In the genomic region with DNA sequence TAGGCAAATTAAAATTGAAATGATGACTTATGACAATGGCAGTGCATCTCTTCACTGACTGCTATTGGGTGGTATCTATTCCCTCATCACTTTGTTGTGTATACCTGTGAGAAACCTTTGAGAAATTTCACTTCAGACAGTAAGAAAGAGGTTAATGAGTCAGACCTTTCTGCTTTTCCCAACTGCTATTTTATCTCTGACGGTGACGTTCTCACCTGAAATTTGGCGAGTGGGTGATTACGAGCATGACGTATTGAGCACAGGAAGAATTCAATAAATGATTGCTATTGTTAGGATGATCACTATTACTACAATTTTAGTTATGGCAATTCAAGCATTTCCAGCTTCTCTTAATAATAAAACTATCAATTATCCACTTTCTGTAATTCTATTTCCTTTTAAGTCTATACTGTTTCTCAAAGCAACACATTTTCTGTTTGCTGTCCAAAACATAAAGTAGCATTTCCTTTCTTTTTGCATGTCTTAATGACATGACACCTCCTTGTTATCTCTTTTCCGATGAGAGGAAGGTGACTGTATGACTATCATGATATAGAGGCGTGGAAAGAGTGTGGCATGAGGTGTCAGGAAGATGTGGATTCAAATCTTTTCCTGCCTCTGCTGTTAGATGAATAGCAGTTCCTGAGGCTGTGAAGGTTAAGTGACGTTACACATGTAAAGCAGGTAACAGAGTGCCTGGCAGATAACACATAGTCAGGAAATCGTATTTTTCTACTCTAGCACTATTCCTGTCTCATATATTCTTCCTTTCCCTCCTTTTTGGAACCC, we compare ENCODE assay signal across 7 cellular contexts.
"Had no signal": no experiment of that assay in that cellular context is flagged by ENCODE, and none has a peak within 500 bp of the region (broad histone marks: within the 10 kb centered on the region; RNA-seq: fewer than 3 reads in every experiment).

No MANE protein-coding gene starts in this region.

- H3K9me3 ChIP-seq: HAP-1 had no signal

- H3K4me1 ChIP-seq: HAP-1 had no signal

- H3K4me3 ChIP-seq: GM23248, HAP-1 had no signal

- DNase-seq: GM23248, GOT3, H7, HFFc6, KBM-7 had no signal

- H2AFZ ChIP-seq: GM23248 had no signal

- H3K9ac ChIP-seq: GM23248 had no signal

- H3K27ac ChIP-seq: GM23248 had no signal

- H3K36me3 ChIP-seq: HAP-1 had no signal

- FAIRE-seq: HTR-8/SVneo had no signal
